Comparison of ENCODE assay signal across 1 cellular context in the genomic region with DNA sequence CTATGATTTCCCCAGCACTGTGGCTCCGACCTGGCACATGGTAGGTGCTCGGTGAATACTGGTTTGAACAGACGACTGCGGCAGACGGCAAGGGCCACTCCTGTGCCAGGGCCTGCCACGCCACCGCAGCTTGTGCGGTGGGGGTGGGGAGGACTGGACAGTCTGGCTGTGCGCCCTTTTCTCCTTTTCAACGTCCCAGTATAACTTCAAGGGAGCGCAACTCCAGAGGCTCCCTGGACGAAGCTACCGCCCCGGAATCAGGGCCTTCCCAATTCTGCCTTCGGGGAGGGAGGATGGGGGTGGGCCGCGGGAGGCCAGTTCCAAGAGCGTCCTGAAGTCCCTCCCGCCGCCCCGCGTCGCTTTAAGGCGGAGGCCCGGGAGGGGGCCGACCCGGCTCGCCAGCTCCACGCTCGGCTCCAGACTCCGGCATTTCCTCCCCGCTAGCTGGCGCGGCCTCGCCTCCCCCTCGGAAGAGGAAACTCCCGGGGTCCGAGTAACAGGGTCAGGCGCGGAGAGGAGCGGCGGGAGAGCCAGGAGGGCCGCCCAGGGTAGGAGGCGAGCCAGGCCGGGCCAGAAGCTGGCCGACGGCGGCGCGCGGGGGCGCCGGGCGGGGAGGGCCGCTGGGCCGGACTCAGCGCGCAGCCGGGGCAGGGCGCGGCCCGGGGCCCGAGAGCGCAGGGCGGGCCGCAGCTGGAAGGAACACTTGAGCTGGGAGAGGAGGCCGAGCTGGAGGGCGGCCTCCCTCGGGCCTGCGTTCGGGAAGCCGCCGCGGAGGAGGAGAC.
A peak's percentile ranks its signal among the peaks of the same experiment; 100 is the strongest.
TF ChIP-seq lines count a peak whose summit lies in the region.

A gene (plus strand): TSS at position 388 of the 782 bp plus-strand sequence. CDS start 498 bp downstream, outside the sequence.

TF ChIP-seq in IMR-90, 13 proteins besides CTCF, POLR2A, EP300 and RAD21 (continued from another document):
- TF ChIP-seq, protein P1, sequence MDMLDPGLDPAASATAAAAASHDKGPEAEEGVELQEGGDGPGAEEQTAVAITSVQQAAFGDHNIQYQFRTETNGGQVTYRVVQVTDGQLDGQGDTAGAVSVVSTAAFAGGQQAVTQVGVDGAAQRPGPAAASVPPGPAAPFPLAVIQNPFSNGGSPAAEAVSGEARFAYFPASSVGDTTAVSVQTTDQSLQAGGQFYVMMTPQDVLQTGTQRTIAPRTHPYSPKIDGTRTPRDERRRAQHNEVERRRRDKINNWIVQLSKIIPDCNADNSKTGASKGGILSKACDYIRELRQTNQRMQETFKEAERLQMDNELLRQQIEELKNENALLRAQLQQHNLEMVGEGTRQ (IDR thresholded peaks at IDR 0.05; ENCODE audit: low read depth, low read length): no peak
- no peak for TF ChIP-seq CHD1 (IDR thresholded peaks at IDR 0.05; ENCODE audit: low read depth, low read length)
- TF ChIP-seq SMC3 (IDR thresholded peaks at IDR 0.05; ENCODE audit: low read depth, low read length): no peak
- no peak for TF ChIP-seq BHLHE40 (IDR thresholded peaks at IDR 0.05; ENCODE audit: low read depth, low read length)
- no peak for TF ChIP-seq MAFK (IDR thresholded peaks at IDR 0.05; ENCODE audit: low read depth, low read length)
- peak; percentile 43; the same call in 1 of the 2 replicates for TF ChIP-seq MXI1 (IDR thresholded peaks at IDR 0.05; ENCODE audit: borderline replicate concordance, low read depth, low read length)
- TF ChIP-seq RCOR1 (IDR thresholded peaks at IDR 0.05; ENCODE audit: insufficient replicate concordance, low read length): no peak
- TF ChIP-seq, protein P2, sequence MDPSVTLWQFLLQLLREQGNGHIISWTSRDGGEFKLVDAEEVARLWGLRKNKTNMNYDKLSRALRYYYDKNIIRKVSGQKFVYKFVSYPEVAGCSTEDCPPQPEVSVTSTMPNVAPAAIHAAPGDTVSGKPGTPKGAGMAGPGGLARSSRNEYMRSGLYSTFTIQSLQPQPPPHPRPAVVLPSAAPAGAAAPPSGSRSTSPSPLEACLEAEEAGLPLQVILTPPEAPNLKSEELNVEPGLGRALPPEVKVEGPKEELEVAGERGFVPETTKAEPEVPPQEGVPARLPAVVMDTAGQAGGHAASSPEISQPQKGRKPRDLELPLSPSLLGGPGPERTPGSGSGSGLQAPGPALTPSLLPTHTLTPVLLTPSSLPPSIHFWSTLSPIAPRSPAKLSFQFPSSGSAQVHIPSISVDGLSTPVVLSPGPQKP (IDR thresholded peaks at IDR 0.05; ENCODE audit: borderline replicate concordance, low read depth, low read length): no peak
- TF ChIP-seq NFE2L2 (IDR thresholded peaks at IDR 0.05; ENCODE audit: low read depth, low read length): no peak
- TF ChIP-seq FOS (IDR thresholded peaks at IDR 0.05; ENCODE audit: low read depth, low read length): 0 out of 2 replicates have a peak, but pooled peaks have one; percentile 1
- no peak for TF ChIP-seq CEBPB (IDR thresholded peaks at IDR 0.05; ENCODE audit: low read depth, low read length)
